ENCODE assay signal across 1 cellular context in genomic region chr14:31208546-31209424, GRCh38.
TF ChIP-seq lines count a peak whose summit lies in the region.

No MANE protein-coding gene starts in this region.

TF ChIP-seq in HepG2, 621 proteins besides CTCF, POLR2A, EP300 and RAD21 (continued from another document and continues in another):
- no peak for TF ChIP-seq SAFB2 (CRISPR knock-in tag; IDR thresholded peaks at IDR 0.05; ENCODE audit: borderline replicate concordance, low read depth)
- TF ChIP-seq MAFG (CRISPR knock-in tag; IDR thresholded peaks at IDR 0.05) = peak; percentile 78
- peak; percentile 67 for TF ChIP-seq PRPF4 (IDR thresholded peaks at IDR 0.05; ENCODE audit: low read depth, low read length, poor library complexity, severe bottlenecking)
- no peak for TF ChIP-seq RARA (CRISPR knock-in tag; IDR thresholded peaks at IDR 0.05)
- 0 out of 2 replicates have a peak, but pooled peaks have one; percentile 62 for TF ChIP-seq ATF1 (CRISPR knock-in tag; IDR thresholded peaks at IDR 0.05)
- TF ChIP-seq MAZ (IDR thresholded peaks at IDR 0.05; ENCODE audit: borderline replicate concordance, low read depth, low read length) = 0 out of 2 replicates have a peak, but pooled peaks have one; percentile 12
- TF ChIP-seq MAZ (CRISPR knock-in tag; IDR thresholded peaks at IDR 0.05; ENCODE audit: low read depth) = no peak
- TF ChIP-seq ZNF670 (CRISPR knock-in tag; IDR thresholded peaks at IDR 0.05; ENCODE audit: borderline replicate concordance) = no peak
- no peak for TF ChIP-seq ZNF556 (CRISPR knock-in tag; IDR thresholded peaks at IDR 0.05; ENCODE audit: borderline replicate concordance)
- no peak for TF ChIP-seq MEIS2 (CRISPR knock-in tag; IDR thresholded peaks at IDR 0.05)
- no peak for TF ChIP-seq TCF12 (IDR thresholded peaks at IDR 0.05)
- 0 out of 2 replicates have a peak, but pooled peaks have one; percentile 17 for TF ChIP-seq TCF12 (CRISPR knock-in tag; IDR thresholded peaks at IDR 0.05)
- TF ChIP-seq ZNF142 (CRISPR knock-in tag; IDR thresholded peaks at IDR 0.05) = no peak
- peak; percentile 20 for TF ChIP-seq ZNF414 (CRISPR knock-in tag; IDR thresholded peaks at IDR 0.05)
- TF ChIP-seq CERS6 (CRISPR knock-in tag; IDR thresholded peaks at IDR 0.05) = no peak
- peak; percentile 73; the same call in 1 of the 2 replicates for TF ChIP-seq ZNF607 (CRISPR knock-in tag; IDR thresholded peaks at IDR 0.05; ENCODE audit: borderline replicate concordance)
- no peak for TF ChIP-seq TSC22D2 (CRISPR knock-in tag; IDR thresholded peaks at IDR 0.05; ENCODE audit: borderline replicate concordance)
- peak; percentile 45; the same call in 1 of the 2 replicates for TF ChIP-seq ZNF678 (CRISPR knock-in tag; IDR thresholded peaks at IDR 0.05)
- no peak for TF ChIP-seq CREBL2 (CRISPR knock-in tag; IDR thresholded peaks at IDR 0.05; ENCODE audit: borderline replicate concordance)
- TF ChIP-seq ATF4 (CRISPR knock-in tag; IDR thresholded peaks at IDR 0.05) = 0 out of 4 replicates have a peak, but pooled peaks of 1 of the 2 experiments have one; percentile 22
- no peak for TF ChIP-seq PHB2 (IDR thresholded peaks at IDR 0.05; ENCODE audit: partially characterized antibody)
- 0 out of 2 replicates have a peak, but pooled peaks have one; percentile 47 for TF ChIP-seq KDM5A (IDR thresholded peaks at IDR 0.05; ENCODE audit: borderline replicate concordance, low read length)
- TF ChIP-seq ZFP36L1 (CRISPR knock-in tag; IDR thresholded peaks at IDR 0.05) = peak; percentile 66; the same call in 1 of the 2 replicates
- TF ChIP-seq E2F2 (CRISPR knock-in tag; IDR thresholded peaks at IDR 0.05; ENCODE audit: borderline replicate concordance) = peak; percentile 53; the same call in 1 of the 2 replicates
- TF ChIP-seq THYN1 (CRISPR knock-in tag; IDR thresholded peaks at IDR 0.05; ENCODE audit: borderline replicate concordance, low read depth) = 0 out of 2 replicates have a peak, but pooled peaks have one; percentile 2
- TF ChIP-seq ZNF629 (CRISPR knock-in tag; conservative IDR thresholded peaks at IDR 0.05) = peak; percentile 62; the same call in 1 of the 2 replicates
- 0 out of 2 replicates have a peak, but pooled peaks have one; percentile 6 for TF ChIP-seq ZC3H4 (CRISPR knock-in tag; IDR thresholded peaks at IDR 0.05; ENCODE audit: borderline replicate concordance)
- peak; percentile 67 for TF ChIP-seq ELF4 (CRISPR knock-in tag; IDR thresholded peaks at IDR 0.05; ENCODE audit: borderline replicate concordance)
- 0 out of 2 replicates have a peak, but pooled peaks have one; percentile 1 for TF ChIP-seq TEF (CRISPR knock-in tag; IDR thresholded peaks at IDR 0.05)
- TF ChIP-seq ZNF878 (CRISPR knock-in tag; IDR thresholded peaks at IDR 0.05) = peak; percentile 39; the same call in 1 of the 2 replicates
- TF ChIP-seq ATRX (CRISPR knock-in tag; IDR thresholded peaks at IDR 0.05; ENCODE audit: borderline replicate concordance) = no peak
- TF ChIP-seq TEAD3 (CRISPR knock-in tag; optimal IDR thresholded peaks at IDR 0.05; ENCODE audit: borderline replicate concordance) = peak; percentile 7
- no peak for TF ChIP-seq ZBTB10 (CRISPR knock-in tag; IDR thresholded peaks at IDR 0.05; ENCODE audit: borderline replicate concordance)
- peak; percentile 40; the same call in 1 of the 2 replicates for TF ChIP-seq ZSCAN30 (CRISPR knock-in tag; IDR thresholded peaks at IDR 0.05)
- 0 out of 2 replicates have a peak, but pooled peaks have one; percentile 27 for TF ChIP-seq MLXIP (CRISPR knock-in tag; IDR thresholded peaks at IDR 0.05; ENCODE audit: borderline replicate concordance)
- TF ChIP-seq PAWR (CRISPR knock-in tag; IDR thresholded peaks at IDR 0.05; ENCODE audit: borderline replicate concordance) = no peak
- no peak for TF ChIP-seq ZFAT (CRISPR knock-in tag; conservative IDR thresholded peaks at IDR 0.05)
- TF ChIP-seq ZBED4 (CRISPR knock-in tag; IDR thresholded peaks at IDR 0.05; ENCODE audit: borderline replicate concordance) = 0 out of 2 replicates have a peak, but pooled peaks have one; percentile 20
